15 cellular contexts compared by ENCODE assay signal in genomic region chr11:35347173-35347878, GRCh38.
"Had no signal": no experiment of that assay in that cellular context is flagged by ENCODE, and none has a peak within 500 bp of the region (broad histone marks: within the 10 kb centered on the region; RNA-seq: fewer than 3 reads in every experiment).

No MANE protein-coding gene starts in this region.

- H3K27me3 ChIP-seq: colonic mucosa, heart left ventricle, left lung had no signal

- H3K9me3 Mint-ChIP-seq: activated B cell treated with CpG ODN at 0.5 μM for 24 hours; activated CD4-positive, alpha-beta memory T cell treated with anti-CD3 and anti-CD28 coated beads for 36 hours; activated naive CD8-positive, alpha-beta T cell treated with anti-CD3 and anti-CD28 coated beads, Interleukin-2, amount 10 ng/mL, durations not matched to agents 7 days and 5 days; central memory CD8-positive, alpha-beta T cell had no signal

- H3K4me1 ChIP-seq: colonic mucosa had no signal

- H3K4me3 Mint-ChIP-seq: activated B cell treated with CpG ODN at 0.5 μM for 24 hours; activated CD4-positive, alpha-beta memory T cell treated with anti-CD3 and anti-CD28 coated beads for 36 hours; activated naive CD8-positive, alpha-beta T cell treated with anti-CD3 and anti-CD28 coated beads, Interleukin-2, amount 10 ng/mL, durations not matched to agents 7 days and 5 days; central memory CD8-positive, alpha-beta T cell had no signal

- H3K36me3 Mint-ChIP-seq: activated CD4-positive, alpha-beta memory T cell treated with anti-CD3 and anti-CD28 coated beads for 36 hours had no signal

- H3K9me3 ChIP-seq: colonic mucosa, gastrocnemius medialis, heart left ventricle, left lung had no signal

- H3K27ac Mint-ChIP-seq: activated B cell treated with CpG ODN at 0.5 μM for 24 hours; activated CD4-positive, alpha-beta memory T cell treated with anti-CD3 and anti-CD28 coated beads for 36 hours had no signal

- H3K36me3 ChIP-seq: colonic mucosa, gastrocnemius medialis, heart left ventricle, left lung had no signal

- H3K27ac ChIP-seq: colonic mucosa, gastrocnemius medialis, left lung had no signal

- H3K27me3 Mint-ChIP-seq: activated B cell treated with CpG ODN at 0.5 μM for 24 hours; activated CD4-positive, alpha-beta memory T cell treated with anti-CD3 and anti-CD28 coated beads for 36 hours; activated naive CD8-positive, alpha-beta T cell treated with anti-CD3 and anti-CD28 coated beads, Interleukin-2, amount 10 ng/mL, durations not matched to agents 7 days and 5 days; central memory CD8-positive, alpha-beta T cell had no signal

- H3K4me3 ChIP-seq: colonic mucosa, gastrocnemius medialis, heart left ventricle, left lung had no signal

- ATAC-seq: gastrocnemius medialis, left lung had no signal

- DNase-seq: activated B cell treated with CpG ODN at 0.5 μM for 24 hours; activated CD4-positive, alpha-beta memory T cell treated with anti-CD3 and anti-CD28 coated beads for 36 hours; activated CD4-positive, alpha-beta T cell treated with anti-CD3 and anti-CD28 coated beads for 4 hours; activated naive CD8-positive, alpha-beta T cell treated with anti-CD3 and anti-CD28 coated beads, Interleukin-2, amount 10 ng/mL, durations not matched to agents 7 days and 5 days; amygdala; colonic mucosa; gastrocnemius medialis; kidney; left lung; stimulated activated CD4-positive, alpha-beta T cell treated with anti-CD3 and anti-CD28 coated beads, Interleukin-12 subunit alpha, Interleukin-12 subunit beta, amount 100 ng/mL, for 4 hours; stimulated activated CD4-positive, alpha-beta T cell treated with anti-CD3 and anti-CD28 coated beads, Interleukin-1b, Interleukin-23, amount 100 ng/mL, for 48 hours; stimulated activated CD8-positive, alpha-beta memory T cell treated with anti-CD3 and anti-CD28 coated beads, Interleukin-4, amount 100 ng/mL, for 48 hours; stimulated activated naive CD4-positive, alpha-beta T cell treated with Interleukin-2 at 50 U/mL for 16 hours had no signal
